ENCODE assay signal across 13 cellular contexts in the genomic region with DNA sequence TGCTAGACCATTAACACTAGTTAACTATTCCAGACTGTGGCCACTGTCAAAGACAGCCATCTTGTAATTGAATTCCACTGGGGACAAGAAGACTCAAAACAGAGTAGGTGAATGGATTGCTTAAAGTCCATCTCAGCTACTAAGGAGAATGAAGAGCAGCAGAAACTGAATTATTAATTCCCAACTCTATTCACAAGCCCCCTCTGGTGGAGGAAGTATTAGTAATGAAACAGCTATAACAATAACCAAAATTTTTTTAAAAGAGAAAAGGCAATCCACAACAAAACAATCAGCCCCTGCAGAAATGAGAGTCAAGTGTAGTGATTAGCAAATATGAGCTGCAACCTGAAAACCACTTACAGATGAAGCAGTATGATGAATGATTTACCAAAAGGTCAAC.
A peak's percentile ranks its signal among the peaks of the same experiment; 100 is the strongest.
DNase-seq lines count a peak whose midpoint lies in the region; ATAC-seq and TF ChIP-seq lines count a peak whose summit lies in the region.
"Had no signal": no experiment of that assay in that cellular context is flagged by ENCODE, and none has a peak within 500 bp of the region (broad histone marks: within the 10 kb centered on the region; RNA-seq: fewer than 3 reads in every experiment).

No MANE protein-coding gene starts in this region.

- TF ChIP-seq CTCF in PC-9 (conservative IDR thresholded peaks at IDR 0.05) (0 out of 2 replicates have a peak, but pooled peaks have one; percentile 27), fibroblast of lung (conservative IDR thresholded peaks at IDR 0.05 in 1 of 2, IDR thresholded peaks at IDR 0.05 in 1 of 2; ENCODE audit: low read depth in 1 of 2, low read length in 2 of 2) (peak in 1 of 2 donors; percentile 38)

- intact Hi-C loops in PC-9 (cut with micrococcal nuclease; ENCODE audit: unreplicated experiment) = no loop called here

- CTCF ChIA-PET in PC-9 (lab: Charles Lee) = no interaction called here

- H3K9me3 ChIP-seq in PC-9 (ENCODE audit: insufficient read depth, low read depth) = no peaks in the 10 kb centered on the region
- no peaks in the 10 kb centered on the region for H3K9me3 ChIP-seq in fibroblast of lung (ENCODE audit: control insufficient read depth, insufficient read depth, low read depth, low read length)
- H3K9me3 ChIP-seq: left lung, pancreas had no signal

- H3K4me3 ChIP-seq in PC-9 = no peak overlapping the region
- H3K4me3 ChIP-seq in fibroblast of lung (replicated peaks in 1 of 4; ENCODE audit: control extremely low read depth in 1 of 4, insufficient read depth in 1 of 4, low read depth in 3 of 4, low read length in 4 of 4) = no peak overlapping the region
- H3K4me3 ChIP-seq: left lung, pancreas had no signal

- peak; percentile 27 for DNase-seq in ACHN
- peak; percentile 50 for DNase-seq in GM03348 (ENCODE audit: low spot score)
- no peak for DNase-seq in PC-9
- DNase-seq in fibroblast of lung (ENCODE audit: low read depth in 2 of 2) = peak; percentile 13 to 48
- no peak for DNase-seq in UCSD-AML1 (lab: John Stamatoyannopoulos, UW; ENCODE audit: unreplicated experiment)
- DNase-seq in midbrain (lab: John Stamatoyannopoulos, UW) = no peak
- DNase-seq: activated T-cell treated with anti-CD3 and anti-CD28 coated beads, Interleukin-2, amount 50 U/mL, for 72 hours; left lung; NCI-H1694 treated with DMSO at 0.1 percent for 48 hours; pancreas had no signal

- H4K20me1 ChIP-seq in PC-9 (ENCODE audit: insufficient read depth) (no peaks in the 10 kb centered on the region), fibroblast of lung (ENCODE audit: control insufficient read depth, extremely low read depth, insufficient read depth, low read length) (no peaks in the 10 kb centered on the region)

- H3K4me2 ChIP-seq in PC-9 (no peak overlapping the region), fibroblast of lung (ENCODE audit: extremely low read depth, insufficient read depth, low read length) (no peak overlapping the region)

- no peaks in the 10 kb centered on the region for H3K36me3 ChIP-seq in PC-9 (ENCODE audit: low read depth)
- H3K36me3 ChIP-seq in fibroblast of lung (ENCODE audit: control insufficient read depth, insufficient read depth, low read length) = no peaks in the 10 kb centered on the region
- H3K36me3 ChIP-seq: left lung, pancreas had no signal

- in situ Hi-C loops in ACHN (cut with HindIII; ENCODE audit: low pct_ligation_motif_present, low pct_unique_long_range_greater_than_20kb, low sequenced_read_pairs) = no loop called here

- H3K9me2 ChIP-seq in PC-9 (ENCODE audit: insufficient read depth) = no peaks in the 10 kb centered on the region

- no peaks in the 10 kb centered on the region for H3F3A ChIP-seq in PC-9 (ENCODE audit: insufficient read depth, low read depth)

- ATAC-seq in GM18909 (IDR thresholded peaks at IDR 0.05; ENCODE audit: poor library complexity, unreplicated experiment) (no peak), GM21528 (IDR thresholded peaks at IDR 0.05; ENCODE audit: low FRiP score, unreplicated experiment) (no peak)
- ATAC-seq: activated CD4-positive, CD25-positive, alpha-beta regulatory T cell treated with anti-CD3 and anti-CD28 coated beads, Interleukin-2, amount 50 U/mL, for 24 hours; activated T-cell treated with anti-CD3 and anti-CD28 coated beads, Interleukin-2, amount 50 U/mL, for 72 hours; left lung had no signal

- H3K27ac ChIP-seq in PC-9 (no peak overlapping the region), fibroblast of lung (ENCODE audit: insufficient read depth, low read length) (no peak overlapping the region)
- H3K27ac ChIP-seq: left lung, pancreas had no signal

- no peak overlapping the region for H3K9ac ChIP-seq in fibroblast of lung (ENCODE audit: insufficient read depth, low read length)

- H2AFZ ChIP-seq in PC-9 (no peak overlapping the region), fibroblast of lung (ENCODE audit: low read length) (no peak overlapping the region)

- H3K79me2 ChIP-seq in PC-9 (ENCODE audit: low read depth) (no peaks in the 10 kb centered on the region), fibroblast of lung (ENCODE audit: control insufficient read depth, insufficient read depth, low read length) (no peaks in the 10 kb centered on the region)

- H3K4me1 ChIP-seq in PC-9 (replicated peaks; ENCODE audit: insufficient read depth) (no peaks in the 10 kb centered on the region), fibroblast of lung (ENCODE audit: control insufficient read depth, extremely low read depth, insufficient read depth, low read length) (no peaks in the 10 kb centered on the region)
- H3K4me1 ChIP-seq: left lung, pancreas had no signal

- H3K27me3 ChIP-seq in PC-9 (ENCODE audit: insufficient read depth, low read depth) = no peaks in the 10 kb centered on the region
- no peaks in the 10 kb centered on the region for H3K27me3 ChIP-seq in fibroblast of lung (ENCODE audit: control insufficient read depth, insufficient read depth, low read length)
- H3K27me3 ChIP-seq: left lung, pancreas had no signal

- BruUV-seq in PC-9 (replicated peaks; lab: Mats Ljungman, UMichigan) = no TSS peak

- POLR2A ChIA-PET in PC-9 (lab: Charles Lee; ENCODE audit: unreplicated experiment) = no interaction called here

Comparison
In these comparisons a context has a peak if more than half of its experiments do, and no peak if none do; other contexts are left out.
1. DNase-seq: peak in ACHN (single experiment), GM03348 (single experiment) and fibroblast of lung (2 of 2); none in PC-9 (0 of 2), UCSD-AML1 (single experiment) and midbrain (single experiment).